In genomic region chr6:107763959-107764358, GRCh38 we compare ENCODE assay signal across 27 cellular contexts.
A peak's percentile ranks its signal among the peaks of the same experiment; 100 is the strongest.
DNase-seq lines count a peak whose midpoint lies in the region; ATAC-seq and TF ChIP-seq lines count a peak whose summit lies in the region.
"Had no signal": no experiment of that assay in that cellular context is flagged by ENCODE, and none has a peak within 500 bp of the region (broad histone marks: within the 10 kb centered on the region; RNA-seq: fewer than 3 reads in every experiment).

No MANE protein-coding gene starts in this region.

- no peaks in the 10 kb centered on the region for H3K36me3 ChIP-seq in IMR-90 (ENCODE audit: control insufficient read depth, insufficient read depth, low read length)
- H3K36me3 ChIP-seq in MM.1S (replicated peaks; ENCODE audit: insufficient read depth, low read length): no peaks in the 10 kb centered on the region
- no peaks in the 10 kb centered on the region for H3K36me3 ChIP-seq in upper lobe of left lung
- H3K36me3 ChIP-seq: breast epithelium, heart right ventricle, uterus had no signal

- H3K9me1 ChIP-seq in IMR-90 (ENCODE audit: insufficient read depth, low read length): no peaks in the 10 kb centered on the region

- no peak overlapping the region for H3K27ac ChIP-seq in IMR-90 (ENCODE audit: insufficient read depth, low read length)
- no peak overlapping the region for H3K27ac ChIP-seq in MM.1S (ENCODE audit: low read length)
- H3K27ac ChIP-seq in upper lobe of left lung: no peak overlapping the region
- H3K27ac ChIP-seq: breast epithelium, heart right ventricle, HL-60, psoas muscle, RWPE1, uterus had no signal

- ATAC-seq in IMR-90 (ENCODE audit: low read depth) (peak; percentile 46), upper lobe of left lung (ENCODE audit: low FRiP score in 2 of 2) (no peak)
- ATAC-seq in central memory CD8-positive, alpha-beta T cell (replicated peaks; ENCODE audit: extremely low read depth, poor library complexity, severe bottlenecking): no peak
- no peak for ATAC-seq in stimulated activated naive CD8-positive, alpha-beta T cell treated with anti-CD3 and anti-CD28 coated beads, Interleukin-15, Interleukin-2, amounts not matched to agents 100 U/mL and 50 U/mL, for 24 hours
- ATAC-seq: activated CD8-positive, alpha-beta T cell treated with anti-CD3 and anti-CD28 coated beads, Interleukin-2, amount 10 ng/mL, durations not matched to agents 7 days and 5 days; heart right ventricle; psoas muscle had no signal

- H3K9me3 Mint-ChIP-seq in central memory CD8-positive, alpha-beta T cell: peaks cover 5% of the 10 kb centered on the region
- H3K9me3 Mint-ChIP-seq: memory B cell, nephron had no signal

- no peak overlapping the region for H2BK120ac ChIP-seq in IMR-90 (ENCODE audit: low read depth, low read length)

- no peak for TF ChIP-seq RAD21 in IMR-90 (IDR thresholded peaks at IDR 0.05; ENCODE audit: low read length)

- dilution Hi-C loops in IMR-90 (cut with HindIII; ENCODE audit: low sequenced_read_pairs, unreplicated experiment): no loop called here

- H3K27me3 ChIP-seq in IMR-90 (ENCODE audit: control insufficient read depth, insufficient read depth, low read length) (peaks cover 7% of the 10 kb centered on the region), MM.1S (replicated peaks; ENCODE audit: insufficient read depth, low read length) (no peaks in the 10 kb centered on the region), upper lobe of left lung (no peaks in the 10 kb centered on the region)
- H3K27me3 ChIP-seq: breast epithelium, uterus had no signal

- no peaks in the 10 kb centered on the region for H3K9me2 ChIP-seq in MM.1S (replicated peaks; ENCODE audit: insufficient read depth, low read length)

- H3K79me1 ChIP-seq in IMR-90 (ENCODE audit: low read depth in 1 of 2, low read length in 2 of 2): no peaks in the 10 kb centered on the region

- CTCF ChIA-PET in IMR-90 (lab: Yijun Ruan, JAX): no interaction called here

- peaks cover 19% of the 10 kb centered on the region for H3K4me1 Mint-ChIP-seq in central memory CD8-positive, alpha-beta T cell
- H3K4me1 Mint-ChIP-seq: CD14-positive monocyte, memory B cell had no signal

- H3K23ac ChIP-seq in IMR-90 (ENCODE audit: low read depth, low read length): no peak overlapping the region

- H2BK5ac ChIP-seq in IMR-90 (ENCODE audit: low read depth, low read length, poor library complexity, severe bottlenecking): no peak overlapping the region

- no CpG with 5 or more reads among the region's 1 CpG for WGBS in IMR-90 (ENCODE audit: extremely low coverage in 2 of 2, insufficient read length in 1 of 2), 2 experiments
- WGBS in upper lobe of left lung, 2 donors: 78 to 94% methylated on average over 1 of the region's 1 CpG

- H3K4me2 ChIP-seq in IMR-90 (ENCODE audit: low read depth, low read length): no peak overlapping the region
- H3K4me2 ChIP-seq in MM.1S (ENCODE audit: low read depth, low read length): no peak overlapping the region

- no peak overlapping the region for H4K8ac ChIP-seq in IMR-90 (ENCODE audit: low read depth in 2 of 2, low read length in 2 of 2)

- TF ChIP-seq CTCF in IMR-90 (conservative IDR thresholded peaks at IDR 0.05; ENCODE audit: low read depth, low read length) (no peak), MM.1S (IDR thresholded peaks at IDR 0.05; ENCODE audit: low read length) (no peak), upper lobe of left lung (IDR thresholded peaks at IDR 0.05) (no peak)

- H3K4me3 ChIP-seq in IMR-90 (ENCODE audit: insufficient read depth, low read depth, low read length): no peak overlapping the region
- no peak overlapping the region for H3K4me3 ChIP-seq in MM.1S (ENCODE audit: low read length)
- no peak overlapping the region for H3K4me3 ChIP-seq in upper lobe of left lung
- H3K4me3 ChIP-seq: breast epithelium, heart right ventricle, psoas muscle, uterus had no signal

- H3K27ac Mint-ChIP-seq in central memory CD8-positive, alpha-beta T cell (ENCODE audit: low read depth): peak overlapping the region; percentile 29
- H3K27ac Mint-ChIP-seq: activated CD8-positive, alpha-beta T cell treated with anti-CD3 and anti-CD28 coated beads, Interleukin-2, amount 10 ng/mL, durations not matched to agents 7 days and 5 days; activated T-cell treated with anti-CD3 and anti-CD28 coated beads, Interleukin-2, amount 50 U/mL, for 72 hours; memory B cell; nephron had no signal

- no peak overlapping the region for H3K56ac ChIP-seq in IMR-90 (ENCODE audit: extremely low read depth, insufficient read depth, low read length)

- TF ChIP-seq EP300 in upper lobe of left lung (IDR thresholded peaks at IDR 0.05): no peak

- H2BK20ac ChIP-seq in IMR-90 (ENCODE audit: low read depth, low read length): no peak overlapping the region

- no peaks in the 10 kb centered on the region for H3K79me2 ChIP-seq in MM.1S (ENCODE audit: low read length)

- DNase-seq in AG08395 (ENCODE audit: low spot score) (peak; percentile 67), IMR-90 (peak; percentile 53), iris pigment epithelial cell (ENCODE audit: low read depth) (peak; percentile 64), MM.1S (no peak), upper lobe of left lung (no peak)
- DNase-seq in central memory CD8-positive, alpha-beta T cell (ENCODE audit: low spot score in 2 of 2): no peak
- DNase-seq in stimulated activated CD4-positive, alpha-beta T cell treated with anti-CD3 and anti-CD28 coated beads, Interleukin-4, amount 100 ng/mL, for 24 hours: no peak
- DNase-seq in stimulated activated naive CD8-positive, alpha-beta T cell treated with anti-CD3 and anti-CD28 coated beads, Interleukin-15, Interleukin-2, amounts not matched to agents 100 U/mL and 50 U/mL, for 24 hours: no peak
- DNase-seq: activated CD4-positive, CD25-positive, alpha-beta regulatory T cell; activated CD8-positive, alpha-beta T cell treated with anti-CD3 and anti-CD28 coated beads, Interleukin-2, amount 10 ng/mL, durations not matched to agents 7 days and 5 days; activated T-cell treated with anti-CD3 and anti-CD28 coated beads, Interleukin-2, amount 50 U/mL, for 72 hours; DMS 273 treated with DMSO at 0.1 percent for 48 hours; erythroblast; heart right ventricle; NCI-H187 treated with DMSO at 0.1 percent for 48 hours; NCI-H345; psoas muscle; substantia nigra; T-helper 9 cell; uterus had no signal

- H4K5ac ChIP-seq in IMR-90 (ENCODE audit: low read depth, low read length): no peak overlapping the region

- intact Hi-C loops in IMR-90 (cut with micrococcal nuclease): no loop called here

- no peak overlapping the region for H2AK9ac ChIP-seq in IMR-90 (replicated peaks; ENCODE audit: low read depth, low read length, poor library complexity)

- no peak overlapping the region for H3K4ac ChIP-seq in IMR-90 (ENCODE audit: low read depth, low read length)

- no peak overlapping the region for H3K14ac ChIP-seq in IMR-90 (replicated peaks; ENCODE audit: low read depth, low read length)

- no peaks in the 10 kb centered on the region for H3K9me3 ChIP-seq in IMR-90 (ENCODE audit: control insufficient read depth, insufficient read depth, low read length)
- H3K9me3 ChIP-seq in MM.1S (replicated peaks; ENCODE audit: insufficient read depth, low read length): no peaks in the 10 kb centered on the region
- no peaks in the 10 kb centered on the region for H3K9me3 ChIP-seq in upper lobe of left lung
- H3K9me3 ChIP-seq: breast epithelium, heart right ventricle, psoas muscle, uterus had no signal

- H3K4me3 Mint-ChIP-seq in central memory CD8-positive, alpha-beta T cell: no peak overlapping the region
- H3K4me3 Mint-ChIP-seq: activated CD8-positive, alpha-beta T cell treated with anti-CD3 and anti-CD28 coated beads, Interleukin-2, amount 10 ng/mL, durations not matched to agents 7 days and 5 days; activated naive CD8-positive, alpha-beta T cell; activated T-cell treated with anti-CD3 and anti-CD28 coated beads, Interleukin-2, amount 50 U/mL, for 72 hours; CD14-positive monocyte; memory B cell; nephron had no signal

- no peak overlapping the region for H2AFZ ChIP-seq in IMR-90 (replicated peaks; ENCODE audit: low read length, poor library complexity)
- no peak overlapping the region for H2AFZ ChIP-seq in MM.1S (ENCODE audit: low read length)

- H2AK5ac ChIP-seq in IMR-90 (ENCODE audit: low read depth, low read length): no peak overlapping the region

- no peak overlapping the region for H2BK15ac ChIP-seq in IMR-90 (ENCODE audit: low read depth, low read length)

- H4K20me1 ChIP-seq in IMR-90 (ENCODE audit: insufficient read depth, low read length) (no peaks in the 10 kb centered on the region), MM.1S (ENCODE audit: insufficient read depth, low read length) (no peaks in the 10 kb centered on the region)

- H3K18ac ChIP-seq in IMR-90 (ENCODE audit: low read depth, low read length): no peak overlapping the region

- H3K36me3 Mint-ChIP-seq in central memory CD8-positive, alpha-beta T cell (ENCODE audit: insufficient read depth): peaks cover 2% of the 10 kb centered on the region
- H3K36me3 Mint-ChIP-seq: CD14-positive monocyte had no signal

- no peaks in the 10 kb centered on the region for H3K4me1 ChIP-seq in IMR-90 (ENCODE audit: control insufficient read depth, insufficient read depth, low read length)
- no peaks in the 10 kb centered on the region for H3K4me1 ChIP-seq in MM.1S (ENCODE audit: low read length)
- H3K4me1 ChIP-seq in upper lobe of left lung: no peaks in the 10 kb centered on the region
- H3K4me1 ChIP-seq: breast epithelium, heart right ventricle, psoas muscle, uterus had no signal

- no peaks in the 10 kb centered on the region for H3F3A ChIP-seq in MM.1S (ENCODE audit: insufficient read depth, low read length)

- no peak overlapping the region for H4K91ac ChIP-seq in IMR-90 (ENCODE audit: insufficient read depth, low read depth, low read length)

- no peak overlapping the region for H3K9ac ChIP-seq in IMR-90 (ENCODE audit: low read depth, low read length)
- H3K9ac ChIP-seq in MM.1S (ENCODE audit: low read length): no peak overlapping the region

- no peaks in the 10 kb centered on the region for H3K27me3 Mint-ChIP-seq in central memory CD8-positive, alpha-beta T cell
- H3K27me3 Mint-ChIP-seq: activated naive CD8-positive, alpha-beta T cell; memory B cell had no signal

- no peak for TF ChIP-seq POLR2A in IMR-90 (IDR thresholded peaks at IDR 0.05; ENCODE audit: low read depth, low read length)
- TF ChIP-seq POLR2A in upper lobe of left lung (IDR thresholded peaks at IDR 0.05): no peak

- POLR2A ChIA-PET in IMR-90 (lab: Charles Lee; ENCODE audit: unreplicated experiment): no interaction called here

- in situ Hi-C loops in IMR-90 (cut with MboI; ENCODE audit: low sequenced_read_pairs): no loop called here

- BruUV-seq in IMR-90 (replicated peaks; lab: Mats Ljungman, UMichigan): no TSS peak

TF ChIP-seq in IMR-90, 13 proteins besides CTCF, POLR2A, EP300 and RAD21 (continues in another document):
- no peak for TF ChIP-seq MAZ (IDR thresholded peaks at IDR 0.05; ENCODE audit: borderline replicate concordance, low read depth, low read length)
- TF ChIP-seq USF2 (IDR thresholded peaks at IDR 0.05; ENCODE audit: low read depth, low read length): no peak

Comparison
In these comparisons a context has a peak if more than half of its experiments do, and no peak if none do; other contexts are left out.
1. DNase-seq: peak in AG08395 (single experiment), IMR-90 (single experiment) and iris pigment epithelial cell (single experiment); none in central memory CD8-positive, alpha-beta T cell (0 of 2), MM.1S (single experiment), upper lobe of left lung (0 of 2), stimulated activated CD4-positive, alpha-beta T cell treated with anti-CD3 and anti-CD28 coated beads, Interleukin-4, amount 100 ng/mL, for 24 hours (single experiment) and stimulated activated naive CD8-positive, alpha-beta T cell treated with anti-CD3 and anti-CD28 coated beads, Interleukin-15, Interleukin-2, amounts not matched to agents 100 U/mL and 50 U/mL, for 24 hours (single experiment).